8 cellular contexts compared by ENCODE assay signal in genomic region chr5:134184155-134185135, GRCh38. TPM values are rescaled to one million over a fixed set of nuclear protein-coding genes. Genes with fewer than 3 reads are reported as not detected.
DNase-seq lines count a peak whose midpoint lies in the region; ATAC-seq and TF ChIP-seq lines count a peak whose summit lies in the region.

No MANE protein-coding gene starts in this region.

- H3K9me3 ChIP-seq in heart left ventricle, result no peaks in the 10 kb centered on the region

- H3K4me1 ChIP-seq in heart left ventricle, result peaks cover 0 to 10% (median 0%) of the 10 kb centered on the region in 12 donors

- H3K27ac ChIP-seq in C4-2B (no peak overlapping the region), heart left ventricle (no peak overlapping the region)

- 58 to 73% (median 60%) methylated on average over 9 to 11 of the region's 11 CpGs for WGBS in heart left ventricle, 4 donors

- no peak overlapping the region for H3K27ac Mint-ChIP-seq in activated naive CD4-positive, alpha-beta T cell treated with anti-CD3 and anti-CD28 coated beads, Interleukin-2, amount 50 U/mL, for 72 hours

- TF ChIP-seq POLR2A in heart left ventricle (IDR thresholded peaks at IDR 0.05), result no peak

- H3K9me3 Mint-ChIP-seq in activated naive CD4-positive, alpha-beta T cell treated with anti-CD3 and anti-CD28 coated beads, Interleukin-2, amount 50 U/mL, for 72 hours, result no peaks in the 10 kb centered on the region

- H3K36me3 Mint-ChIP-seq in activated naive CD4-positive, alpha-beta T cell treated with anti-CD3 and anti-CD28 coated beads, Interleukin-2, amount 50 U/mL, for 72 hours, result no peaks in the 10 kb centered on the region

- H3K36me3 ChIP-seq in heart left ventricle, result no peaks in the 10 kb centered on the region

- intact Hi-C loops in heart left ventricle (cut with DNase I), result loop anchor here (1.0 to 10.0 kb wide), 5 partner anchors 38 to 403 kb away; no protein-coding TSS in a partner anchor

- H3K4me3 ChIP-seq in heart left ventricle, result no peak overlapping the region
- no peak overlapping the region for H3K4me3 ChIP-seq in retinal pigment epithelial cell (ENCODE audit: low read length)

- peak; percentile 67 for DNase-seq in HuH-7.5 (ENCODE audit: low spot score)
- DNase-seq in SKM-1 treated with dmso at 0.1 percent for 144 hours (lab: John Stamatoyannopoulos, UW; ENCODE audit: unreplicated experiment), result peak; percentile 53
- peak; percentile 79 to 85 for DNase-seq in activated naive CD4-positive, alpha-beta T cell treated with anti-CD3 and anti-CD28 coated beads, Interleukin-2, amount 50 U/mL, for 72 hours (ENCODE audit: low spot score in 2 of 2)
- peak; percentile 63 to 73 (median 69) for DNase-seq in heart left ventricle
- DNase-seq in retinal pigment epithelial cell (ENCODE audit: low read depth), result no peak

- TF ChIP-seq CTCF in C4-2B (conservative IDR thresholded peaks at IDR 0.05), result peak; percentile 96
- TF ChIP-seq CTCF in heart left ventricle (IDR thresholded peaks at IDR 0.05), result peak; percentile 84 to 97 (median 92)
- TF ChIP-seq CTCF in retinal pigment epithelial cell (conservative IDR thresholded peaks at IDR 0.05; ENCODE audit: low read depth, low read length), result peak; percentile 96

- H3K27me3 ChIP-seq in heart left ventricle, result no peaks in the 10 kb centered on the region

- ATAC-seq in GM19438 (IDR thresholded peaks at IDR 0.05; ENCODE audit: low read depth, unreplicated experiment), result peak; percentile 89
- peak; percentile 89 to 96 for ATAC-seq in activated naive CD4-positive, alpha-beta T cell treated with anti-CD3 and anti-CD28 coated beads, Interleukin-2, amount 50 U/mL, for 72 hours
- ATAC-seq in heart left ventricle, result peak; percentile 76 to 89 (median 86)
- no peak for ATAC-seq in HG03457 (IDR thresholded peaks at IDR 0.05; ENCODE audit: unreplicated experiment)

RNA-seq across cellular contexts. Expression of gene SKP1, which starts 7.7 kb away (rescaled TPM):
- total RNA-seq in activated naive CD4-positive, alpha-beta T cell treated with anti-CD3 and anti-CD28 coated beads, Interleukin-2, amount 50 U/mL, for 72 hours, result 100 to 1,000 TPM; 156 to 291 TPM
- 100 to 1,000 TPM; 290 to 533 (median 459) TPM for total RNA-seq in heart left ventricle
- 1,000 to 10,000 TPM in 1 of 2 donors, 100 to 1,000 TPM in 1; 175 to 1,085 TPM for polyA plus RNA-seq in heart left ventricle

RNA-seq across cellular contexts. Expression of gene PPP2CA, which starts 41.4 kb away (rescaled TPM):
- 100 to 1,000 TPM; 133 to 148 TPM for total RNA-seq in activated naive CD4-positive, alpha-beta T cell treated with anti-CD3 and anti-CD28 coated beads, Interleukin-2, amount 50 U/mL, for 72 hours
- total RNA-seq in heart left ventricle, result 100 to 1,000 TPM; 143 to 219 (median 180) TPM
- 100 to 1,000 TPM in 1 of 2 donors, 10 to 100 TPM in 1; 59.7 to 157 TPM for polyA plus RNA-seq in heart left ventricle
